12 cellular contexts compared by ENCODE assay signal in genomic region chr9:137705906-137706305, GRCh38.
DNase-seq lines count a peak whose midpoint lies in the region; ATAC-seq and TF ChIP-seq lines count a peak whose summit lies in the region.
"Had no signal": no experiment of that assay in that cellular context is flagged by ENCODE, and none has a peak within 500 bp of the region (broad histone marks: within the 10 kb centered on the region; RNA-seq: fewer than 3 reads in every experiment).

No MANE protein-coding gene starts in this region.

- peak overlapping the region; percentile 73 for H3K4me3 ChIP-seq in DOHH2 (ENCODE audit: low read length)
- H3K4me3 ChIP-seq: right lobe of liver had no signal

- TF ChIP-seq CTCF in DOHH2 (IDR thresholded peaks at IDR 0.05; ENCODE audit: low read depth, low read length, poor library complexity, severe bottlenecking), result no peak

- H3K9me3 Mint-ChIP-seq in effector memory CD8-positive, alpha-beta T cell, result peaks cover 2 to 12% of the 10 kb centered on the region in 2 donors

- peak overlapping the region; percentile 98 for H3K4me2 ChIP-seq in DOHH2 (ENCODE audit: low read length)

- H3K4me1 Mint-ChIP-seq in effector memory CD8-positive, alpha-beta T cell (ENCODE audit: low read depth in 2 of 2), result peaks cover 43 to 49% of the 10 kb centered on the region in 2 donors

- peaks cover 19% of the 10 kb centered on the region for H3F3A ChIP-seq in DOHH2 (ENCODE audit: control insufficient read depth, insufficient read depth)

- H3K4me1 ChIP-seq in DOHH2 (ENCODE audit: control insufficient read depth, low read length), result peaks cover 60% of the 10 kb centered on the region
- H3K4me1 ChIP-seq: right lobe of liver had no signal

- H3K27ac Mint-ChIP-seq in effector memory CD8-positive, alpha-beta T cell, result peak overlapping the region; percentile 26 to 80

- ATAC-seq in GM19023 (IDR thresholded peaks at IDR 0.05; ENCODE audit: unreplicated experiment) (peak; percentile 24), HG03039 (IDR thresholded peaks at IDR 0.05; ENCODE audit: unreplicated experiment) (peak; percentile 25), HG03159 (IDR thresholded peaks at IDR 0.05; ENCODE audit: unreplicated experiment) (no peak)
- no peak for ATAC-seq in effector memory CD8-positive, alpha-beta T cell (replicated peaks)

- peaks cover 63% of the 10 kb centered on the region for H3K36me3 ChIP-seq in DOHH2 (ENCODE audit: control insufficient read depth, low read length)

- H4K20me1 ChIP-seq in DOHH2 (ENCODE audit: control insufficient read depth, insufficient read depth, low read depth, low read length), result no peaks in the 10 kb centered on the region; the same call in 1 of the 2 replicates

- peak overlapping the region; percentile 66 to 68 for H3K4me3 Mint-ChIP-seq in effector memory CD8-positive, alpha-beta T cell

- H3K9me2 ChIP-seq in DOHH2 (replicated peaks; ENCODE audit: control insufficient read depth, low read length), result no peaks in the 10 kb centered on the region

- H3K27me3 ChIP-seq in DOHH2 (ENCODE audit: control insufficient read depth, low read length), result no peaks in the 10 kb centered on the region
- H3K27me3 ChIP-seq: right lobe of liver had no signal

- peaks cover 96% of the 10 kb centered on the region for H3K79me2 ChIP-seq in DOHH2 (ENCODE audit: control insufficient read depth, low read length)

- peaks cover 1% of the 10 kb centered on the region for H3K36me3 Mint-ChIP-seq in effector memory CD8-positive, alpha-beta T cell (ENCODE audit: insufficient read depth)

- H3K9me3 ChIP-seq in DOHH2 (ENCODE audit: control insufficient read depth, insufficient read depth, low read length), result peaks cover 18% of the 10 kb centered on the region
- H3K9me3 ChIP-seq: right lobe of liver had no signal

- DNase-seq in effector memory CD8-positive, alpha-beta T cell, result no peak
- DNase-seq in SIG-M5 treated with dmso at 0.1 percent for 504 hours (lab: John Stamatoyannopoulos, UW; ENCODE audit: unreplicated experiment) (no peak), ureter (ENCODE audit: low spot score) (no peak), GF-D8 (lab: John Stamatoyannopoulos, UW) (no peak)
- DNase-seq: activated CD4-positive, alpha-beta T cell treated with anti-CD3 and anti-CD28 coated beads for 1 hour; aorta; NCI-H2029 treated with DMSO at 0.1 percent for 48 hours; right lobe of liver had no signal

- H3K27ac ChIP-seq in DOHH2 (ENCODE audit: low read depth, low read length), result peak overlapping the region; percentile 93
- H3K27ac ChIP-seq: right lobe of liver had no signal

- no peaks in the 10 kb centered on the region for H3K27me3 Mint-ChIP-seq in effector memory CD8-positive, alpha-beta T cell

Comparison
In these comparisons a context has a peak if more than half of its experiments do, and no peak if none do; other contexts are left out.
1. ATAC-seq: peak in GM19023 (single experiment) and HG03039 (single experiment); none in effector memory CD8-positive, alpha-beta T cell (single experiment) and HG03159 (single experiment).